ENCODE assay signal across 8 cellular contexts in genomic region chr11:120432056-120433018, GRCh38.
DNase-seq lines count a peak whose midpoint lies in the region; ATAC-seq and TF ChIP-seq lines count a peak whose summit lies in the region.

No MANE protein-coding gene starts in this region.

- H3K36me3 ChIP-seq in OCI-LY3 (replicated peaks; ENCODE audit: low read depth, low read length) (no peaks in the 10 kb centered on the region), muscle layer of colon (ENCODE audit: insufficient read depth, low read length) (peaks cover 6% of the 10 kb centered on the region)
- H3K36me3 ChIP-seq in naive thymus-derived CD4-positive, alpha-beta T cell (ENCODE audit: control insufficient read depth in 2 of 3, insufficient read depth in 3 of 3, low read length in 3 of 3) = no peaks in the 10 kb centered on the region

- H3K9ac ChIP-seq in OCI-LY3 (ENCODE audit: low read length) (no peak overlapping the region), muscle layer of colon (ENCODE audit: low read length) (no peak overlapping the region)

- H3K4me1 Mint-ChIP-seq in activated CD8-positive, alpha-beta memory T cell treated with anti-CD3 and anti-CD28 coated beads, Interleukin-2, amount 10 ng/mL, durations not matched to agents 7 days and 5 days = peaks cover 22% of the 10 kb centered on the region
- H3K4me1 Mint-ChIP-seq in naive thymus-derived CD4-positive, alpha-beta T cell = peaks cover 0 to 16% (median 0%) of the 10 kb centered on the region in 7 donors

- POLR2A ChIA-PET in naive thymus-derived CD4-positive, alpha-beta T cell (lab: Charles Lee) = no interaction called here
- POLR2A ChIA-PET in HEK293T (lab: Yijun Ruan, JAX) = no interaction called here

- H3K4me3 Mint-ChIP-seq in activated CD8-positive, alpha-beta memory T cell treated with anti-CD3 and anti-CD28 coated beads, Interleukin-2, amount 10 ng/mL, durations not matched to agents 7 days and 5 days = no peak overlapping the region
- H3K4me3 Mint-ChIP-seq in naive thymus-derived CD4-positive, alpha-beta T cell = peak overlapping the region in 1 of 10 donors; percentile 2

- no peak for DNase-seq in activated CD8-positive, alpha-beta memory T cell treated with anti-CD3 and anti-CD28 coated beads, Interleukin-2, amount 10 ng/mL, durations not matched to agents 7 days and 5 days
- DNase-seq in activated CD8-positive, alpha-beta memory T cell treated with anti-CD3 and anti-CD28 coated beads, Interleukin-2, amount 50 U/mL, for 48 hours = no peak
- DNase-seq in choroid plexus epithelial cell (ENCODE audit: low read depth) = peak; percentile 98
- no peak for DNase-seq in naive thymus-derived CD4-positive, alpha-beta T cell
- DNase-seq in NCI-H146 treated with DMSO at 0.1 percent for 48 hours (lab: John Stamatoyannopoulos, UW; ENCODE audit: unreplicated experiment) = no peak
- no peak for DNase-seq in HEK293T (ENCODE audit: extremely low spot score)

- intact Hi-C loops in naive thymus-derived CD4-positive, alpha-beta T cell (cut with micrococcal nuclease) = no loop called here

- no peaks in the 10 kb centered on the region for H3K27me3 Mint-ChIP-seq in activated CD8-positive, alpha-beta memory T cell treated with anti-CD3 and anti-CD28 coated beads, Interleukin-2, amount 10 ng/mL, durations not matched to agents 7 days and 5 days
- no peaks in the 10 kb centered on the region for H3K27me3 Mint-ChIP-seq in naive thymus-derived CD4-positive, alpha-beta T cell

- H3K4me1 ChIP-seq in OCI-LY3 (ENCODE audit: low read length) (peaks cover 13% of the 10 kb centered on the region), muscle layer of colon (ENCODE audit: insufficient read depth, low read length) (peaks cover 10% of the 10 kb centered on the region)
- no peaks in the 10 kb centered on the region for H3K4me1 ChIP-seq in naive thymus-derived CD4-positive, alpha-beta T cell (ENCODE audit: control insufficient read depth in 2 of 2, insufficient read depth in 2 of 2, low read length in 2 of 2)

- ATAC-seq in activated CD8-positive, alpha-beta memory T cell treated with anti-CD3 and anti-CD28 coated beads, Interleukin-2, amount 10 ng/mL, durations not matched to agents 7 days and 5 days = peak; percentile 63
- no peak for ATAC-seq in naive thymus-derived CD4-positive, alpha-beta T cell

- H3K9me3 Mint-ChIP-seq in activated CD8-positive, alpha-beta memory T cell treated with anti-CD3 and anti-CD28 coated beads, Interleukin-2, amount 10 ng/mL, durations not matched to agents 7 days and 5 days (ENCODE audit: low read depth) = no peaks in the 10 kb centered on the region
- no peaks in the 10 kb centered on the region for H3K9me3 Mint-ChIP-seq in naive thymus-derived CD4-positive, alpha-beta T cell

- no peak overlapping the region for H2AFZ ChIP-seq in OCI-LY3 (ENCODE audit: low read depth, low read length)

- H3K27me3 ChIP-seq in OCI-LY3 (ENCODE audit: low read depth, low read length) (no peaks in the 10 kb centered on the region), muscle layer of colon (ENCODE audit: control insufficient read depth in 1 of 2, insufficient read depth in 2 of 2, low read length in 2 of 2) (no peaks in the 10 kb centered on the region)
- H3K27me3 ChIP-seq in naive thymus-derived CD4-positive, alpha-beta T cell (ENCODE audit: control insufficient read depth in 2 of 2, insufficient read depth in 2 of 2, low read length in 2 of 2) = no peaks in the 10 kb centered on the region

- no peak overlapping the region for H3K27ac Mint-ChIP-seq in activated CD8-positive, alpha-beta memory T cell treated with anti-CD3 and anti-CD28 coated beads, Interleukin-2, amount 10 ng/mL, durations not matched to agents 7 days and 5 days
- peak overlapping the region in 1 of 9 donors; percentile 1 for H3K27ac Mint-ChIP-seq in naive thymus-derived CD4-positive, alpha-beta T cell

- peaks cover 22% of the 10 kb centered on the region for H3K36me3 Mint-ChIP-seq in activated CD8-positive, alpha-beta memory T cell treated with anti-CD3 and anti-CD28 coated beads, Interleukin-2, amount 10 ng/mL, durations not matched to agents 7 days and 5 days
- peaks cover 0 to 5% (median 0%) of the 10 kb centered on the region in 5 donors for H3K36me3 Mint-ChIP-seq in naive thymus-derived CD4-positive, alpha-beta T cell

- peak overlapping the region; percentile 18 for H3K4me2 ChIP-seq in OCI-LY3 (ENCODE audit: low read length)

- H3K9me3 ChIP-seq in OCI-LY3 (ENCODE audit: insufficient read depth, low read length) = no peaks in the 10 kb centered on the region
- no peaks in the 10 kb centered on the region for H3K9me3 ChIP-seq in muscle layer of colon (ENCODE audit: low read length)
- H3K9me3 ChIP-seq in naive thymus-derived CD4-positive, alpha-beta T cell (ENCODE audit: control insufficient read depth in 2 of 3, low read length in 3 of 3) = no peaks in the 10 kb centered on the region

- TF ChIP-seq CTCF in OCI-LY3 (IDR thresholded peaks at IDR 0.05; ENCODE audit: low read depth, low read length) = no peak
- no peak for TF ChIP-seq CTCF in choroid plexus epithelial cell (conservative IDR thresholded peaks at IDR 0.05; ENCODE audit: low read depth, low read length)

- CTCF ChIA-PET in activated CD8-positive, alpha-beta memory T cell treated with anti-CD3 and anti-CD28 coated beads, Interleukin-2, amount 10 ng/mL, durations not matched to agents 7 days and 5 days (lab: Charles Lee) = interaction anchor here (2.4 kb wide), 1 partner anchor 12 kb away, joined by 6 read pairs; no protein-coding TSS in a partner anchor
- CTCF ChIA-PET in naive thymus-derived CD4-positive, alpha-beta T cell (lab: Charles Lee) = no interaction called here
- CTCF ChIA-PET in HEK293T (lab: Yijun Ruan, JAX) = interaction anchor here (0.7 kb wide), 1 partner anchor 74 kb away, joined by 3 read pairs; no protein-coding TSS in a partner anchor

- H3K4me3 ChIP-seq in OCI-LY3 (ENCODE audit: low read length) (peak overlapping the region; percentile 1; the same call in 1 of the 2 replicates), choroid plexus epithelial cell (ENCODE audit: low read depth, low read length) (no peak overlapping the region), muscle layer of colon (ENCODE audit: low read depth in 1 of 2, low read length in 2 of 2) (no peak overlapping the region)
- no peak overlapping the region for H3K4me3 ChIP-seq in naive thymus-derived CD4-positive, alpha-beta T cell (ENCODE audit: low read length)

- H4K20me1 ChIP-seq in OCI-LY3 (ENCODE audit: insufficient read depth, low read length) = no peaks in the 10 kb centered on the region

- no peaks in the 10 kb centered on the region for H3K79me2 ChIP-seq in OCI-LY3 (ENCODE audit: low read length)

- H3K27ac ChIP-seq in OCI-LY3 (ENCODE audit: low read length) = no peak overlapping the region
- H3K27ac ChIP-seq in muscle layer of colon (ENCODE audit: low read depth, low read length) = peak overlapping the region; percentile 1
- H3K27ac ChIP-seq in naive thymus-derived CD4-positive, alpha-beta T cell (ENCODE audit: low read depth, low read length) = no peak overlapping the region

TF ChIP-seq in HEK293T, 16 proteins besides CTCF, POLR2A, EP300 and RAD21:
- TF ChIP-seq TARDBP (IDR thresholded peaks at IDR 0.05) = no peak
- no peak for TF ChIP-seq L3MBTL2 (conservative IDR thresholded peaks at IDR 0.05)
- TF ChIP-seq FOXK2 (IDR thresholded peaks at IDR 0.05) = no peak
- TF ChIP-seq SUZ12 (IDR thresholded peaks at IDR 0.05) = no peak
- no peak for TF ChIP-seq ARNT (IDR thresholded peaks at IDR 0.05)
- no peak for TF ChIP-seq LEF1 (IDR thresholded peaks at IDR 0.05; ENCODE audit: borderline replicate concordance)
- TF ChIP-seq BHLHE40 (IDR thresholded peaks at IDR 0.05; ENCODE audit: borderline replicate concordance) = no peak
- no peak for TF ChIP-seq CTBP1 (IDR thresholded peaks at IDR 0.05; ENCODE audit: borderline replicate concordance)
- TF ChIP-seq ELF4 (IDR thresholded peaks at IDR 0.05) = no peak
- no peak for TF ChIP-seq SP1 (IDR thresholded peaks at IDR 0.05)
- TF ChIP-seq, protein P1, sequence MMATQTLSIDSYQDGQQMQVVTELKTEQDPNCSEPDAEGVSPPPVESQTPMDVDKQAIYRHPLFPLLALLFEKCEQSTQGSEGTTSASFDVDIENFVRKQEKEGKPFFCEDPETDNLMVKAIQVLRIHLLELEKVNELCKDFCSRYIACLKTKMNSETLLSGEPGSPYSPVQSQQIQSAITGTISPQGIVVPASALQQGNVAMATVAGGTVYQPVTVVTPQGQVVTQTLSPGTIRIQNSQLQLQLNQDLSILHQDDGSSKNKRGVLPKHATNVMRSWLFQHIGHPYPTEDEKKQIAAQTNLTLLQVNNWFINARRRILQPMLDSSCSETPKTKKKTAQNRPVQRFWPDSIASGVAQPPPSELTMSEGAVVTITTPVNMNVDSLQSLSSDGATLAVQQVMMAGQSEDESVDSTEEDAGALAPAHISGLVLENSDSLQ (IDR thresholded peaks at IDR 0.05) = no peak
- no peak for TF ChIP-seq FOXM1 (IDR thresholded peaks at IDR 0.05; ENCODE audit: borderline replicate concordance)
- TF ChIP-seq NFRKB (IDR thresholded peaks at IDR 0.05) = no peak
- TF ChIP-seq FOXA1 (IDR thresholded peaks at IDR 0.05) = no peak
- TF ChIP-seq ZNF384 (IDR thresholded peaks at IDR 0.05) = no peak
- TF ChIP-seq HDGF (IDR thresholded peaks at IDR 0.05; ENCODE audit: borderline replicate concordance) = no peak
